In genomic region chr2:71554028-71554705, GRCh38 we compare ENCODE assay signal across 20 cellular contexts.
"Had no signal": no experiment of that assay in that cellular context is flagged by ENCODE, and none has a peak within 500 bp of the region (broad histone marks: within the 10 kb centered on the region; RNA-seq: fewer than 3 reads in every experiment).

No MANE protein-coding gene starts in this region.

- H3K4me1 Mint-ChIP-seq: activated CD4-positive, alpha-beta T cell treated with anti-CD3 and anti-CD28 coated beads, Interleukin-2, amount 10 ng/mL, durations not matched to agents 7 days and 5 days had no signal

- H3K27me3 Mint-ChIP-seq: activated CD4-positive, alpha-beta T cell treated with anti-CD3 and anti-CD28 coated beads, Interleukin-2, amount 10 ng/mL, durations not matched to agents 7 days and 5 days had no signal

- H3K4me1 ChIP-seq: sigmoid colon had no signal

- H3K9me3 ChIP-seq: body of pancreas, sigmoid colon, thyroid gland had no signal

- H3K9me3 Mint-ChIP-seq: activated CD4-positive, alpha-beta T cell treated with anti-CD3 and anti-CD28 coated beads, Interleukin-2, amount 10 ng/mL, durations not matched to agents 7 days and 5 days; immature natural killer cell; T-helper 2 cell treated with Interferon-gamma antibody and Interleukin-4, amounts not matched to agents 5 μg/mL and 100 μg/mL, for 36 hours had no signal

- H3K4me3 Mint-ChIP-seq: activated CD4-positive, alpha-beta T cell treated with anti-CD3 and anti-CD28 coated beads, Interleukin-2, amount 10 ng/mL, durations not matched to agents 7 days and 5 days; immature natural killer cell; T-helper 2 cell treated with Interferon-gamma antibody and Interleukin-4, amounts not matched to agents 5 μg/mL and 100 μg/mL, for 36 hours had no signal

- DNase-seq: activated CD4-positive, alpha-beta T cell treated with anti-CD3 and anti-CD28 coated beads, Interleukin-2, amount 10 ng/mL, durations not matched to agents 7 days and 5 days; activated CD4-positive, CD25-positive, alpha-beta regulatory T cell treated with anti-CD3 and anti-CD28 coated beads, Interleukin-2, amount 50 U/mL, for 72 hours; activated naive CD4-positive, alpha-beta T cell; activated T-cell treated with anti-CD3 and anti-CD28 coated beads, Interleukin-2, amount 50 U/mL, for 1 hour; amygdala; body of pancreas; erythroblast; foreskin fibroblast; immature natural killer cell; kidney glomerular epithelial cell; mesenchymal stem cell; occipital lobe; sigmoid colon; stimulated activated CD4-positive, alpha-beta T cell treated with anti-CD3 and anti-CD28 coated beads, Interleukin-4, amount 100 ng/mL, for 24 hours; stimulated activated naive CD8-positive, alpha-beta T cell treated with anti-CD3 and anti-CD28 coated beads, Interleukin-15, Interleukin-2, amounts not matched to agents 100 U/mL and 50 U/mL, for 24 hours; thyroid gland; WERI-Rb-1 had no signal

- H3K4me3 ChIP-seq: body of pancreas, cardiac muscle cell, sigmoid colon, thyroid gland had no signal

- H3K36me3 ChIP-seq: thyroid gland, WERI-Rb-1 had no signal

- ATAC-seq: body of pancreas; SK-N-SH treated with all-trans-retinoic acid at 6 μM for 48 hours; stimulated activated naive CD8-positive, alpha-beta T cell treated with anti-CD3 and anti-CD28 coated beads, Interleukin-15, Interleukin-2, amounts not matched to agents 100 U/mL and 50 U/mL, for 24 hours had no signal

- H3K27me3 ChIP-seq: body of pancreas, cardiac muscle cell, sigmoid colon, thyroid gland had no signal

- H3K27ac ChIP-seq: cardiac muscle cell, sigmoid colon, thyroid gland, WERI-Rb-1 had no signal

- H3K27ac Mint-ChIP-seq: activated CD4-positive, alpha-beta T cell treated with anti-CD3 and anti-CD28 coated beads, Interleukin-2, amount 10 ng/mL, durations not matched to agents 7 days and 5 days; immature natural killer cell; T-helper 2 cell treated with Interferon-gamma antibody and Interleukin-4, amounts not matched to agents 5 μg/mL and 100 μg/mL, for 36 hours had no signal
